2 cellular contexts compared by ENCODE assay signal in the genomic region with DNA sequence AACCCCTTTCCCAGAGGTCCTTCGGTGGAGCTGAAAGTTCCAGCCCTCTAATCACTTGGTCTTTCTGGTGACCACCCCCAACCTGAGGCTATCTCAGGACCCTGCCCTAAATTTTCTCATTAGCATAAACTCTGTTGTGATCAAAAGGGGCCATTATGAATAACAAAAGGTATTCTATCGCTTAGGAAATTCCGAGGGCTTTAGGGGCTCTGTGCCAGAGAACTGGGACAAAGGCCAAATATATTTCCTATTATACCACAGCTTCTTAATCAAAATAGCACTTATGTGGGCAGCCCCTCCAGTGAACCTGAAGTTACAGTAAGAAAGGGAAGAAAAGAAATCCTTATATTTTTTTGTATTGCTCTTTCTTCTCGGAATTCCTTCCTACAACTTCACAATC.
TF ChIP-seq lines count a peak whose summit lies in the region.

No MANE protein-coding gene starts in this region.

TF ChIP-seq in H1, 55 proteins besides CTCF, POLR2A, EP300 and RAD21 (continues in another document):
- no peak for TF ChIP-seq KDM5A (IDR thresholded peaks at IDR 0.05; ENCODE audit: low read length)
- TF ChIP-seq NANOG (IDR thresholded peaks at IDR 0.05; ENCODE audit: insufficient read depth, low read depth, low read length, poor library complexity, severe bottlenecking): peak; percentile 51
- TF ChIP-seq, protein P1, sequence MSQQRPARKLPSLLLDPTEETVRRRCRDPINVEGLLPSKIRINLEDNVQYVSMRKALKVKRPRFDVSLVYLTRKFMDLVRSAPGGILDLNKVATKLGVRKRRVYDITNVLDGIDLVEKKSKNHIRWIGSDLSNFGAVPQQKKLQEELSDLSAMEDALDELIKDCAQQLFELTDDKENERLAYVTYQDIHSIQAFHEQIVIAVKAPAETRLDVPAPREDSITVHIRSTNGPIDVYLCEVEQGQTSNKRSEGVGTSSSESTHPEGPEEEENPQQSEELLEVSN (IDR thresholded peaks at IDR 0.05): no peak
- no peak for TF ChIP-seq RBBP5 (IDR thresholded peaks at IDR 0.05; ENCODE audit: borderline replicate concordance, low read depth, low read length)
- TF ChIP-seq, protein P2, sequence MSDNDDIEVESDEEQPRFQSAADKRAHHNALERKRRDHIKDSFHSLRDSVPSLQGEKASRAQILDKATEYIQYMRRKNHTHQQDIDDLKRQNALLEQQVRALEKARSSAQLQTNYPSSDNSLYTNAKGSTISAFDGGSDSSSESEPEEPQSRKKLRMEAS (IDR thresholded peaks at IDR 0.05): no peak
- TF ChIP-seq, protein P3, sequence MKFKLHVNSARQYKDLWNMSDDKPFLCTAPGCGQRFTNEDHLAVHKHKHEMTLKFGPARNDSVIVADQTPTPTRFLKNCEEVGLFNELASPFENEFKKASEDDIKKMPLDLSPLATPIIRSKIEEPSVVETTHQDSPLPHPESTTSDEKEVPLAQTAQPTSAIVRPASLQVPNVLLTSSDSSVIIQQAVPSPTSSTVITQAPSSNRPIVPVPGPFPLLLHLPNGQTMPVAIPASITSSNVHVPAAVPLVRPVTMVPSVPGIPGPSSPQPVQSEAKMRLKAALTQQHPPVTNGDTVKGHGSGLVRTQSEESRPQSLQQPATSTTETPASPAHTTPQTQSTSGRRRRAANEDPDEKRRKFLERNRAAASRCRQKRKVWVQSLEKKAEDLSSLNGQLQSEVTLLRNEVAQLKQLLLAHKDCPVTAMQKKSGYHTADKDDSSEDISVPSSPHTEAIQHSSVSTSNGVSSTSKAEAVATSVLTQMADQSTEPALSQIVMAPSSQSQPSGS (IDR thresholded peaks at IDR 0.05; ENCODE audit: low read length): no peak
- TF ChIP-seq SIN3A (conservative IDR thresholded peaks at IDR 0.05 in 1 of 2, IDR thresholded peaks at IDR 0.05 in 1 of 2; ENCODE audit: low read depth in 1 of 2, low read length in 2 of 2): no peak
- TF ChIP-seq CTBP2 (IDR thresholded peaks at IDR 0.05; ENCODE audit: borderline replicate concordance, insufficient read depth, insufficient read length, low read length): no peak
- TF ChIP-seq TAF1 (IDR thresholded peaks at IDR 0.05; ENCODE audit: low read depth, low read length): no peak
- TF ChIP-seq TEAD4 (IDR thresholded peaks at IDR 0.05; ENCODE audit: low read depth, low read length): peak; percentile 10; the same call in 1 of the 2 replicates
- no peak for TF ChIP-seq PHF8 (conservative IDR thresholded peaks at IDR 0.05; ENCODE audit: low read depth, low read length)
- no peak for TF ChIP-seq CHD2 (IDR thresholded peaks at IDR 0.05; ENCODE audit: low read length)
- no peak for TF ChIP-seq RXRA (IDR thresholded peaks at IDR 0.05; ENCODE audit: insufficient read depth, low read depth, low read length)
- peak; percentile 84 for TF ChIP-seq POU5F1 (IDR thresholded peaks at IDR 0.05; ENCODE audit: low read depth, low read length)
- TF ChIP-seq YY1 (IDR thresholded peaks at IDR 0.05; ENCODE audit: low read depth, low read length): no peak
- TF ChIP-seq HDAC6 (IDR thresholded peaks at IDR 0.05; ENCODE audit: low read depth, low read length): no peak
- no peak for TF ChIP-seq FOSL1 (IDR thresholded peaks at IDR 0.05; ENCODE audit: insufficient read depth, low read depth, low read length)
- TF ChIP-seq RFX5 (IDR thresholded peaks at IDR 0.05; ENCODE audit: borderline replicate concordance, low read depth, low read length): no peak
- TF ChIP-seq TCF12 (IDR thresholded peaks at IDR 0.05; ENCODE audit: low read depth, low read length): no peak
- no peak for TF ChIP-seq CBX8 (IDR thresholded peaks at IDR 0.05; ENCODE audit: borderline replicate concordance, low read depth, low read length)

TF ChIP-seq in HepG2, 621 proteins besides CTCF, POLR2A, EP300 and RAD21:
- TF ChIP-seq, protein P4, sequence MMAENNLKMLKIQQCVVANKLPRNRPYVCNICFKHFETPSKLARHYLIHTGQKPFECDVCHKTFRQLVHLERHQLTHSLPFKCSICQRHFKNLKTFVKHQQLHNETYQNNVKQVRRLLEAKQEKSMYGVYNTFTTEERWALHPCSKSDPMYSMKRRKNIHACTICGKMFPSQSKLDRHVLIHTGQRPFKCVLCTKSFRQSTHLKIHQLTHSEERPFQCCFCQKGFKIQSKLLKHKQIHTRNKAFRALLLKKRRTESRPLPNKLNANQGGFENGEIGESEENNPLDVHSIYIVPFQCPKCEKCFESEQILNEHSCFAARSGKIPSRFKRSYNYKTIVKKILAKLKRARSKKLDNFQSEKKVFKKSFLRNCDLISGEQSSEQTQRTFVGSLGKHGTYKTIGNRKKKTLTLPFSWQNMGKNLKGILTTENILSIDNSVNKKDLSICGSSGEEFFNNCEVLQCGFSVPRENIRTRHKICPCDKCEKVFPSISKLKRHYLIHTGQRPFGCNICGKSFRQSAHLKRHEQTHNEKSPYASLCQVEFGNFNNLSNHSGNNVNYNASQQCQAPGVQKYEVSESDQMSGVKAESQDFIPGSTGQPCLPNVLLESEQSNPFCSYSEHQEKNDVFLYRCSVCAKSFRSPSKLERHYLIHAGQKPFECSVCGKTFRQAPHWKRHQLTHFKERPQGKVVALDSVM (CRISPR knock-in tag; IDR thresholded peaks at IDR 0.05): no peak
- TF ChIP-seq, protein P5, sequence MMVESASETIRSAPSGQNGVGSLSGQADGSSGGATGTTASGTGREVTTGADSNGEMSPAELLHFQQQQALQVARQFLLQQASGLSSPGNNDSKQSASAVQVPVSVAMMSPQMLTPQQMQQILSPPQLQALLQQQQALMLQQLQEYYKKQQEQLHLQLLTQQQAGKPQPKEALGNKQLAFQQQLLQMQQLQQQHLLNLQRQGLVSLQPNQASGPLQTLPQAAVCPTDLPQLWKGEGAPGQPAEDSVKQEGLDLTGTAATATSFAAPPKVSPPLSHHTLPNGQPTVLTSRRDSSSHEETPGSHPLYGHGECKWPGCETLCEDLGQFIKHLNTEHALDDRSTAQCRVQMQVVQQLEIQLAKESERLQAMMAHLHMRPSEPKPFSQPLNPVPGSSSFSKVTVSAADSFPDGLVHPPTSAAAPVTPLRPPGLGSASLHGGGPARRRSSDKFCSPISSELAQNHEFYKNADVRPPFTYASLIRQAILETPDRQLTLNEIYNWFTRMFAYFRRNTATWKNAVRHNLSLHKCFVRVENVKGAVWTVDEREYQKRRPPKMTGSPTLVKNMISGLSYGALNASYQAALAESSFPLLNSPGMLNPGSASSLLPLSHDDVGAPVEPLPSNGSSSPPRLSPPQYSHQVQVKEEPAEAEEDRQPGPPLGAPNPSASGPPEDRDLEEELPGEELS (CRISPR knock-in tag; IDR thresholded peaks at IDR 0.05): no peak
- TF ChIP-seq ZNF136 (CRISPR knock-in tag; IDR thresholded peaks at IDR 0.05; ENCODE audit: low read depth) (no peak), KDM1A (CRISPR knock-in tag; IDR thresholded peaks at IDR 0.05) (no peak), NFATC3 (CRISPR knock-in tag; IDR thresholded peaks at IDR 0.05) (no peak), KDM2A (CRISPR knock-in tag; IDR thresholded peaks at IDR 0.05; ENCODE audit: borderline replicate concordance, low read depth) (no peak)
- TF ChIP-seq, protein P6, sequence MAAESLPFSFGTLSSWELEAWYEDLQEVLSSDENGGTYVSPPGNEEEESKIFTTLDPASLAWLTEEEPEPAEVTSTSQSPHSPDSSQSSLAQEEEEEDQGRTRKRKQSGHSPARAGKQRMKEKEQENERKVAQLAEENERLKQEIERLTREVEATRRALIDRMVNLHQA (CRISPR knock-in tag; IDR thresholded peaks at IDR 0.05): no peak
- TF ChIP-seq, protein P7, sequence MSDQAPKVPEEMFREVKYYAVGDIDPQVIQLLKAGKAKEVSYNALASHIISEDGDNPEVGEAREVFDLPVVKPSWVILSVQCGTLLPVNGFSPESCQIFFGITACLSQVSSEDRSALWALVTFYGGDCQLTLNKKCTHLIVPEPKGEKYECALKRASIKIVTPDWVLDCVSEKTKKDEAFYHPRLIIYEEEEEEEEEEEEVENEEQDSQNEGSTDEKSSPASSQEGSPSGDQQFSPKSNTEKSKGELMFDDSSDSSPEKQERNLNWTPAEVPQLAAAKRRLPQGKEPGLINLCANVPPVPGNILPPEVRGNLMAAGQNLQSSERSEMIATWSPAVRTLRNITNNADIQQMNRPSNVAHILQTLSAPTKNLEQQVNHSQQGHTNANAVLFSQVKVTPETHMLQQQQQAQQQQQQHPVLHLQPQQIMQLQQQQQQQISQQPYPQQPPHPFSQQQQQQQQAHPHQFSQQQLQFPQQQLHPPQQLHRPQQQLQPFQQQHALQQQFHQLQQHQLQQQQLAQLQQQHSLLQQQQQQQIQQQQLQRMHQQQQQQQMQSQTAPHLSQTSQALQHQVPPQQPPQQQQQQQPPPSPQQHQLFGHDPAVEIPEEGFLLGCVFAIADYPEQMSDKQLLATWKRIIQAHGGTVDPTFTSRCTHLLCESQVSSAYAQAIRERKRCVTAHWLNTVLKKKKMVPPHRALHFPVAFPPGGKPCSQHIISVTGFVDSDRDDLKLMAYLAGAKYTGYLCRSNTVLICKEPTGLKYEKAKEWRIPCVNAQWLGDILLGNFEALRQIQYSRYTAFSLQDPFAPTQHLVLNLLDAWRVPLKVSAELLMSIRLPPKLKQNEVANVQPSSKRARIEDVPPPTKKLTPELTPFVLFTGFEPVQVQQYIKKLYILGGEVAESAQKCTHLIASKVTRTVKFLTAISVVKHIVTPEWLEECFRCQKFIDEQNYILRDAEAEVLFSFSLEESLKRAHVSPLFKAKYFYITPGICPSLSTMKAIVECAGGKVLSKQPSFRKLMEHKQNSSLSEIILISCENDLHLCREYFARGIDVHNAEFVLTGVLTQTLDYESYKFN (CRISPR knock-in tag; conservative IDR thresholded peaks at IDR 0.05): no peak
TF ChIP-seq in HepG2: peak in this region for 0.
